Comparison of ENCODE assay signal across 8 cellular contexts in genomic region chr16:15055141-15056053, GRCh38. TPM values are rescaled to one million over a fixed set of nuclear protein-coding genes. Genes with fewer than 3 reads are reported as not detected.
A peak's percentile ranks its signal among the peaks of the same experiment; 100 is the strongest.
DNase-seq lines count a peak whose midpoint lies in the region; ATAC-seq, FAIRE-seq and TF ChIP-seq lines count a peak whose summit lies in the region.

No MANE protein-coding gene starts in this region.

- intact Hi-C loops in CD4-positive, alpha-beta T cell (cut with DNase I, micrococcal nuclease), result loop anchor here in 1 of 2 experiments (10.0 kb wide), 3 partner anchors 81 to 421 kb away; partner anchors contain the start of genes BFAR, PARN and PDXDC1
- intact Hi-C loops in lower lobe of right lung (cut with DNase I), result no loop called here

- in situ Hi-C loops in GM18951 (cut with MboI; ENCODE audit: low sequenced_read_pairs, unreplicated experiment), result no loop called here

- peaks cover 13% of the 10 kb centered on the region for H3K36me3 Mint-ChIP-seq in CD4-positive, alpha-beta T cell (ENCODE audit: low read depth)

- no peak for FAIRE-seq in bronchial epithelial cell (lab: Jason Lieb, UNC)

- peak overlapping the region; percentile 81 for H3K27ac Mint-ChIP-seq in CD4-positive, alpha-beta T cell

- H3K27me3 Mint-ChIP-seq in CD4-positive, alpha-beta T cell, result no peaks in the 10 kb centered on the region

- peak; percentile 67 for TF ChIP-seq POLR2A in GM18951 (IDR thresholded peaks at IDR 0.05; ENCODE audit: extremely low read depth, insufficient read depth, insufficient read length)

- peaks cover 2% of the 10 kb centered on the region for H3K36me3 ChIP-seq in bronchial epithelial cell (ENCODE audit: control insufficient read depth, insufficient read depth, low read length)
- peaks cover 23% of the 10 kb centered on the region for H3K36me3 ChIP-seq in lower lobe of right lung

- H3K4me3 ChIP-seq in bronchial epithelial cell (ENCODE audit: low read depth, low read length) (peak overlapping the region; percentile 87), lower lobe of right lung (peak overlapping the region; percentile 97)

- CTCF ChIA-PET in CD4-positive, alpha-beta T cell (lab: Charles Lee), result interaction anchor here (1.1 to 1.3 kb wide), 3 partner anchors 10 to 222 kb away, joined by 3 to 4 read pairs (median 3); partner anchors contain the start of genes NOMO1 and PDXDC1

- POLR2A ChIA-PET in CD4-positive, alpha-beta T cell (lab: Charles Lee), result interaction anchor here (0.6 to 1.2 kb wide), 3 partner anchors 9 to 39 kb away, joined by 3 to 8 read pairs (median 4); partner anchors contain the start of gene RRN3

- no peaks in the 10 kb centered on the region for H3K27me3 ChIP-seq in CD4-positive, alpha-beta T cell (ENCODE audit: control insufficient read depth, insufficient read depth, low read length)
- H3K27me3 ChIP-seq in bronchial epithelial cell (ENCODE audit: control insufficient read depth, insufficient read depth, low read length), result no peaks in the 10 kb centered on the region
- no peaks in the 10 kb centered on the region for H3K27me3 ChIP-seq in lower lobe of right lung (ENCODE audit: low read depth)

- peak in 7 of 10 experiments; percentile 41 to 75 (median 66) for DNase-seq in CD4-positive, alpha-beta T cell
- DNase-seq in RPMI7951 (ENCODE audit: low read depth) (peak; percentile 29), bronchial epithelial cell (ENCODE audit: low read depth) (no peak), lower lobe of right lung (peak; percentile 71), NCI-H2081 (lab: John Stamatoyannopoulos, UW) (no peak)
- peak in 5 of 6 experiments; percentile 71 to 94 (median 84) for DNase-seq in stimulated activated naive CD4-positive, alpha-beta T cell (lab: John Stamatoyannopoulos, UW)

- peak overlapping the region; percentile 38 for H3K27ac ChIP-seq in CD4-positive, alpha-beta T cell (ENCODE audit: low read depth, low read length)
- H3K27ac ChIP-seq in lower lobe of right lung, result peak overlapping the region; percentile 88

- H3K4me1 Mint-ChIP-seq in CD4-positive, alpha-beta T cell (ENCODE audit: low read depth), result peaks cover 24% of the 10 kb centered on the region

- H3K4me1 ChIP-seq in lower lobe of right lung, result peaks cover 26% of the 10 kb centered on the region

- H3K4me3 Mint-ChIP-seq in CD4-positive, alpha-beta T cell, result peak overlapping the region; percentile 94

- H3K9me3 ChIP-seq in CD4-positive, alpha-beta T cell (ENCODE audit: control insufficient read depth, low read length), result no peaks in the 10 kb centered on the region
- H3K9me3 ChIP-seq in lower lobe of right lung, result no peaks in the 10 kb centered on the region

- peak; percentile 25 for TF ChIP-seq CTCF in CD4-positive, alpha-beta T cell (IDR thresholded peaks at IDR 0.05)
- TF ChIP-seq CTCF in bronchial epithelial cell (IDR thresholded peaks at IDR 0.05; ENCODE audit: insufficient read depth, low read length, severe bottlenecking) (no peak), lower lobe of right lung (IDR thresholded peaks at IDR 0.05) (peak; percentile 11)

- ATAC-seq in CD4-positive, alpha-beta T cell (ENCODE audit: poor library complexity), result peak; percentile 67
- ATAC-seq in HG03097 (IDR thresholded peaks at IDR 0.05; ENCODE audit: low FRiP score, unreplicated experiment) (peak; percentile 65), lower lobe of right lung (peak; percentile 45 to 52)

- no peaks in the 10 kb centered on the region for H3K9me3 Mint-ChIP-seq in CD4-positive, alpha-beta T cell

RNA-seq across cellular contexts. Expression of gene NTAN1, which starts 0.5 kb away (rescaled TPM):
- 10 to 100 TPM; 23.1 to 24.3 TPM for total RNA-seq in CD4-positive, alpha-beta T cell
- total RNA-seq in RPMI7951 (2014; rRNA removed; shearing (Covaris generic)), result 70.9 and 78.8 TPM in 2 replicates
- total RNA-seq in bronchial epithelial cell (27.6 and 42.0 TPM in 2 replicates), lower lobe of right lung (40.7 TPM)

RNA-seq across cellular contexts. Expression of gene RRN3, which starts 38.7 kb away (rescaled TPM):
- 10 to 100 TPM; 38.4 to 42.9 TPM for total RNA-seq in CD4-positive, alpha-beta T cell
- total RNA-seq in RPMI7951 (2014; rRNA removed; shearing (Covaris generic)), result 27.8 and 29.7 TPM in 2 replicates
- 54.5 and 58.5 TPM in 2 replicates for total RNA-seq in bronchial epithelial cell
- 23.0 TPM for total RNA-seq in lower lobe of right lung

Comparison
In these comparisons a context has a peak if more than half of its experiments do, and no peak if none do; other contexts are left out.
1. DNase-seq: peak in CD4-positive, alpha-beta T cell (7 of 10), RPMI7951 (single experiment), lower lobe of right lung (single experiment) and stimulated activated naive CD4-positive, alpha-beta T cell (5 of 6); none in bronchial epithelial cell (single experiment) and NCI-H2081 (0 of 2).
2. Peak in every context shown above with its lines, with median percentiles within 50 percentile points of each other: ATAC-seq.